In genomic region chr4:1351854-1352633, GRCh38 we compare ENCODE assay signal across 9 cellular contexts. TPM values are rescaled to one million over a fixed set of nuclear protein-coding genes. Genes with fewer than 3 reads are reported as not detected.
DNase-seq lines count a peak whose midpoint lies in the region; ATAC-seq, FAIRE-seq and TF ChIP-seq lines count a peak whose summit lies in the region.
"Had no signal": no experiment of that assay in that cellular context is flagged by ENCODE, and none has a peak within 500 bp of the region (broad histone marks: within the 10 kb centered on the region; RNA-seq: fewer than 3 reads in every experiment).

No MANE protein-coding gene starts in this region.

- H3K36me3 Mint-ChIP-seq in WTC11 (peaks cover 18% of the 10 kb centered on the region), MCF 10A (ENCODE audit: insufficient read depth, unreplicated experiment) (peaks cover 41% of the 10 kb centered on the region)

- H3K27ac Mint-ChIP-seq in WTC11 (peak overlapping the region; percentile 11; the same call in 1 of the 2 replicates), MCF 10A (ENCODE audit: low read depth, unreplicated experiment) (peak overlapping the region; percentile 42)

- peaks cover 12% of the 10 kb centered on the region for H3K4me1 ChIP-seq in keratinocyte (ENCODE audit: control insufficient read depth, extremely low read depth, insufficient read depth, low read length)

- H3K27me3 Mint-ChIP-seq in WTC11 (ENCODE audit: low read depth) (no peaks in the 10 kb centered on the region), MCF 10A (ENCODE audit: insufficient read depth, unreplicated experiment) (no peaks in the 10 kb centered on the region)

- peak; percentile 97 for TF ChIP-seq CTCF in 22Rv1 (IDR thresholded peaks at IDR 0.05)
- peak; percentile 89 for TF ChIP-seq CTCF in GM13977 (IDR thresholded peaks at IDR 0.05; ENCODE audit: extremely low read depth, insufficient read depth, missing control alignments)
- TF ChIP-seq CTCF in WTC11 (IDR thresholded peaks at IDR 0.05), result peak; percentile 90
- TF ChIP-seq CTCF in MCF 10A (IDR thresholded peaks at IDR 0.05; ENCODE audit: unreplicated experiment), result peak; percentile 85
- TF ChIP-seq CTCF in keratinocyte (optimal IDR thresholded peaks at IDR 0.05 in 1 of 3, IDR thresholded peaks at IDR 0.05 in 1 of 3, conservative IDR thresholded peaks at IDR 0.05 in 1 of 3; ENCODE audit: extremely low read depth in 1 of 3, insufficient read depth in 2 of 3, low read length in 3 of 3), result peak in 2 of 3 experiments; percentile 92 to 98

- intact Hi-C loops in MCF 10A (cut with micrococcal nuclease), result loop anchor here (1.0 kb wide), 2 partner anchors 185 to 222 kb away; no protein-coding TSS in a partner anchor

- H3K4me2 ChIP-seq in keratinocyte (ENCODE audit: control insufficient read depth, extremely low read depth, insufficient read depth, low read depth, low read length), result no peak overlapping the region

- no peak overlapping the region for H3K4me3 Mint-ChIP-seq in WTC11
- no peak overlapping the region for H3K4me3 Mint-ChIP-seq in MCF 10A (ENCODE audit: unreplicated experiment)

- BruUV-seq in MCF 10A (replicated peaks; lab: Mats Ljungman, UMichigan), result no TSS peak

- peaks cover 22 to 32% of the 10 kb centered on the region in 2 experiments for H3K36me3 ChIP-seq in keratinocyte (ENCODE audit: control insufficient read depth in 2 of 2, extremely low read depth in 1 of 2, insufficient read depth in 2 of 2, low read length in 2 of 2)

- no peak overlapping the region for H3K4me3 ChIP-seq in keratinocyte (ENCODE audit: control insufficient read depth in 2 of 3, extremely low read depth in 1 of 3, insufficient read depth in 2 of 3, low read depth in 1 of 3, low read length in 3 of 3)

- POLR2A ChIA-PET in WTC11 (lab: Charles Lee), result no interaction called here
- POLR2A ChIA-PET in MCF 10A (lab: Yijun Ruan, JAX), result interaction anchor here (0.7 kb wide), 1 partner anchor 603 kb away, joined by 3 read pairs; no protein-coding TSS in a partner anchor

- peak overlapping the region; percentile 58 for H2AFZ ChIP-seq in keratinocyte (ENCODE audit: control insufficient read depth, low read length)

- dilution Hi-C loops in keratinocyte (cut with MboI; ENCODE audit: extremely low pct_ligation_motif_present, low sequenced_read_pairs), result no loop called here

- DNase-seq in GM13977 (ENCODE audit: low spot score), result peak; percentile 83
- peak; percentile 24 for DNase-seq in NCI-H187 treated with DMSO at 0.1 percent for 48 hours (lab: John Stamatoyannopoulos, UW)
- DNase-seq in WTC11 (ENCODE audit: low spot score), result peak; percentile 94
- peak; percentile 81 for DNase-seq in MCF 10A (ENCODE audit: unreplicated experiment)
- no peak for DNase-seq in keratinocyte (ENCODE audit: low read depth, low spot score)
- DNase-seq in stimulated activated CD4-positive, alpha-beta T cell treated with anti-CD3 and anti-CD28 coated beads, Interleukin-15, amount 100 ng/mL, for 48 hours (ENCODE audit: low read depth in 2 of 2), result peak; percentile 77 to 84

- no peaks in the 10 kb centered on the region for H3K27me3 ChIP-seq in keratinocyte (ENCODE audit: control insufficient read depth, extremely low read depth, insufficient read depth, low read length)

- no peak overlapping the region for H3K27ac ChIP-seq in 22Rv1
- H3K27ac ChIP-seq in keratinocyte (ENCODE audit: control insufficient read depth, insufficient read depth, low read length), result no peak overlapping the region

- H3K4me1 Mint-ChIP-seq in WTC11 (peaks cover 15% of the 10 kb centered on the region), MCF 10A (ENCODE audit: insufficient read depth, unreplicated experiment) (peaks cover 15% of the 10 kb centered on the region)

- H4K20me1 ChIP-seq in keratinocyte (ENCODE audit: control insufficient read depth, extremely low read depth, insufficient read depth, low read length), result no peaks in the 10 kb centered on the region

- H3K79me2 ChIP-seq in keratinocyte (ENCODE audit: control insufficient read depth, insufficient read depth, low read length), result peaks cover 23% of the 10 kb centered on the region

- H3K9ac ChIP-seq in keratinocyte (ENCODE audit: control insufficient read depth, extremely low read depth, insufficient read depth, low read length), result peak overlapping the region; percentile 33

- CTCF ChIA-PET in WTC11 (lab: Charles Lee), result interaction anchor here (0.8 to 1.2 kb wide), 4 partner anchors 57 to 277 kb away, joined by 3 to 5 read pairs (median 4); no protein-coding TSS in a partner anchor
- CTCF ChIA-PET in MCF 10A (lab: Yijun Ruan, JAX), result interaction anchor here (0.7 to 1.9 kb wide), 7 partner anchors 19 to 280 kb away, joined by 3 to 10 read pairs (median 3); no protein-coding TSS in a partner anchor

- no peaks in the 10 kb centered on the region for H3K9me1 ChIP-seq in keratinocyte (ENCODE audit: control insufficient read depth, extremely low read depth, insufficient read depth, low read length)

- FAIRE-seq in keratinocyte (lab: Jason Lieb, UNC), result peak; percentile 94

- peak; percentile 33 for ATAC-seq in WTC11
- ATAC-seq in HG02884 (IDR thresholded peaks at IDR 0.05; ENCODE audit: unreplicated experiment), result no peak

- H3K9me3 ChIP-seq in keratinocyte (ENCODE audit: control insufficient read depth, low read depth, low read length), result no peaks in the 10 kb centered on the region

- H3K9me3 Mint-ChIP-seq in WTC11 (no peaks in the 10 kb centered on the region), MCF 10A (ENCODE audit: unreplicated experiment) (no peaks in the 10 kb centered on the region)

- in situ Hi-C loops in GM13977 (cut with MboI; ENCODE audit: low pct_unique_long_range_greater_than_20kb, low sequenced_read_pairs, unreplicated experiment), result loop anchor here (10.0 kb wide), 1 partner anchor 217 kb away; no protein-coding TSS in a partner anchor

TF ChIP-seq in WTC11, 78 proteins besides CTCF, POLR2A, EP300 and RAD21 (continues in another document):
- TF ChIP-seq KAT7 (CRISPR knock-in tag; IDR thresholded peaks at IDR 0.05; ENCODE audit: borderline replicate concordance) (no peak), RORB (CRISPR knock-in tag; IDR thresholded peaks at IDR 0.05) (no peak), NFATC4 (CRISPR knock-in tag; IDR thresholded peaks at IDR 0.05) (no peak), PRDM15 (CRISPR knock-in tag; IDR thresholded peaks at IDR 0.05) (peak; percentile 80), IRF2 (CRISPR knock-in tag; IDR thresholded peaks at IDR 0.05; ENCODE audit: borderline replicate concordance, low read depth) (no peak), HMGXB4 (CRISPR knock-in tag; IDR thresholded peaks at IDR 0.05) (no peak), FOXP1 (CRISPR knock-in tag; IDR thresholded peaks at IDR 0.05; ENCODE audit: borderline replicate concordance) (no peak)

RNA-seq across cellular contexts. Expression of gene UVSSA, which starts 5.0 kb away (rescaled TPM):
- total RNA-seq in WTC11 (2021) (36.9 to 41.5 TPM (median 40.4 TPM) in 3 replicates), MCF 10A (2022) (41.1 and 43.6 TPM in 2 replicates)
- 4.3 to 6.2 TPM (median 4.7 TPM) in 3 replicates for polyA plus RNA-seq in keratinocyte
- 2.1 TPM for polyA plus RNA-seq in keratinocyte (2011; ENCODE audit: low read depth)
- 2.9 and 4.5 TPM in 2 replicates for polyA plus RNA-seq in keratinocyte (2011; cell fraction: cytosol; rRNA removed)
- polyA plus RNA-seq in keratinocyte (2011; cell fraction: nucleus; rRNA removed), result 22.8 and 31.7 TPM in 2 replicates
- 5.5 and 6.2 TPM in 2 replicates for polyA plus RNA-seq in keratinocyte (2012; ENCODE audit: low replicate concordance)
- polyA minus RNA-seq in keratinocyte, result 8.6 to 12.1 TPM (median 10.3 TPM) in 3 replicates
- 6.7 TPM for polyA minus RNA-seq in keratinocyte (2011; cell fraction: cytosol; rRNA and poly(A)+ RNA removed)
- 15.9 and 20.5 TPM in 2 replicates for polyA minus RNA-seq in keratinocyte (2011; cell fraction: nucleus; rRNA and poly(A)+ RNA removed)

RNA-seq across cellular contexts. Expression of gene NKX1-1, which starts 54.2 kb away (rescaled TPM):
- total RNA-seq in WTC11 (2021) (not detected in 3 replicates), MCF 10A (2022) (not detected in 2 replicates)
- not detected in 3 replicates for polyA plus RNA-seq in keratinocyte
- not detected for polyA plus RNA-seq in keratinocyte (2011; ENCODE audit: low read depth)
- polyA plus RNA-seq in keratinocyte (2011; cell fraction: cytosol; rRNA removed), result not detected in 2 replicates
- not detected in 2 replicates for polyA plus RNA-seq in keratinocyte (2011; cell fraction: nucleus; rRNA removed)
- not detected in 2 replicates for polyA plus RNA-seq in keratinocyte (2012; ENCODE audit: low replicate concordance)
- not detected in 3 replicates for polyA minus RNA-seq in keratinocyte
- not detected for polyA minus RNA-seq in keratinocyte (2011; cell fraction: cytosol; rRNA and poly(A)+ RNA removed)
- not detected in 2 replicates for polyA minus RNA-seq in keratinocyte (2011; cell fraction: nucleus; rRNA and poly(A)+ RNA removed)
- total RNA-seq: temporal lobe had no signal
